Comparison of ENCODE assay signal across 17 cellular contexts in the genomic region with DNA sequence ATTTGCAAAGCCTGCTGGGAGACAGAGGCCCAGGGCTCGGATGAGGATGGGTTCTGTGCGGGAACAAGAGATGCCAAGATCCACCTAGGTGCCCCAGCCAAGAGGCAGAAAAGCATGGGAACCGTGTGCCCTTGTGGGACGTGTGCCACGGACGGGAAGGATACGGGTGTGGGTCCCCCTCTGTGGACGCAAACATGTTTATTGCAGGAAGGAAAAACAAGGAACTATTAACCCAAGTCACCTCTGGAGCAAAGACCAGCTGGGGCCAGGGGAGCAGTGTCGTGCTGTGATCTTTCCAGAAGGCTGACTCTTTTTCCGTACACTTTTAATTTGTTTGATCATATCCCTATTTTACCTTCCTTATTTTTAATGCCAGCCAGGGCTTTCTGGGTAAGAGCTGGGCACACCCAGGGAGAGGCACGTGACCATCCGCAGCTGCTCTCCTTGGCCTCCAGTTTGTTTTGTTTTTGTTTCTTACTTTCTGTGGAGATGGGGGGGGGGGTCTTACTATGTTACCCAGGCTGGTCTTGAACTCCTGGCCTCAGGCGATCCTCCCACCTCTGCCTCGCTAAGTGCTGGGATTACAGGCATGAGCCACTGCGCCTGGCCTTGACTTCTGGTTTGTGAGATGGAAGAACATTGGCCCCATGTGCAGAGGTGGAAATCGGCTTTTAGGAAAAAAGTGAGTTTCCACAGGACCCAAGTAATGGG. TPM values are rescaled to one million over a fixed set of nuclear protein-coding genes. Genes with fewer than 3 reads are reported as not detected.
A peak's percentile ranks its signal among the peaks of the same experiment; 100 is the strongest.
DNase-seq lines count a peak whose midpoint lies in the region; TF ChIP-seq lines count a peak whose summit lies in the region.
"Had no signal": no experiment of that assay in that cellular context is flagged by ENCODE, and none has a peak within 500 bp of the region (broad histone marks: within the 10 kb centered on the region; RNA-seq: fewer than 3 reads in every experiment).

No MANE protein-coding gene starts in this region.

- H3K27me3 ChIP-seq in suprapubic skin (no peaks in the 10 kb centered on the region), WERI-Rb-1 (ENCODE audit: insufficient read depth, low read depth, severe bottlenecking) (no peaks in the 10 kb centered on the region)
- H3K27me3 ChIP-seq: pancreas had no signal

- H3K36me3 Mint-ChIP-seq in mesothelial cell of epicardium: peaks cover 2% of the 10 kb centered on the region
- H3K36me3 Mint-ChIP-seq in activated T-helper 2 cell treated with anti-CD3 and anti-CD28 coated beads, Interferon-gamma antibody, Interleukin-2, Interleukin-4, amounts not matched to agents 10 μg/mL and 5 μg/mL and 100 μg/mL, durations not matched to agents 14 hours and 24 hours and 36 hours (ENCODE audit: low read depth): no peaks in the 10 kb centered on the region
- H3K36me3 Mint-ChIP-seq: CD4-positive, alpha-beta memory T cell had no signal

- H3K9me3 ChIP-seq in suprapubic skin: no peaks in the 10 kb centered on the region
- H3K9me3 ChIP-seq in WERI-Rb-1 (ENCODE audit: severe bottlenecking): no peaks in the 10 kb centered on the region
- H3K9me3 ChIP-seq: pancreas had no signal

- no peak for TF ChIP-seq CTCF in LNCaP clone FGC (IDR thresholded peaks at IDR 0.05; ENCODE audit: control insufficient read depth, extremely low read depth, insufficient read depth)
- TF ChIP-seq CTCF in mesothelial cell of epicardium (IDR thresholded peaks at IDR 0.05; ENCODE audit: unreplicated experiment): no peak
- TF ChIP-seq CTCF in suprapubic skin (IDR thresholded peaks at IDR 0.05): no peak
- TF ChIP-seq CTCF in WERI-Rb-1 (IDR thresholded peaks at IDR 0.05; ENCODE audit: low read depth, low read length): no peak

- H3K4me3 ChIP-seq in LNCaP clone FGC (ENCODE audit: low read depth, low read length) (no peak overlapping the region), suprapubic skin (no peak overlapping the region), WERI-Rb-1 (ENCODE audit: low read depth, low read length) (no peak overlapping the region)
- H3K4me3 ChIP-seq: pancreas had no signal

- H3K4me1 ChIP-seq in suprapubic skin: peaks cover 42% of the 10 kb centered on the region

- TF ChIP-seq EP300 in suprapubic skin (IDR thresholded peaks at IDR 0.05): no peak

- H3K36me3 ChIP-seq in suprapubic skin (no peaks in the 10 kb centered on the region), WERI-Rb-1 (no peaks in the 10 kb centered on the region)
- H3K36me3 ChIP-seq: pancreas had no signal

- H3K27ac ChIP-seq in suprapubic skin (peak overlapping the region; percentile 27), WERI-Rb-1 (no peak overlapping the region)
- H3K27ac ChIP-seq: HL-60, pancreas had no signal

- no peaks in the 10 kb centered on the region for H3K9me3 Mint-ChIP-seq in mesothelial cell of epicardium
- H3K9me3 Mint-ChIP-seq in activated T-helper 2 cell treated with anti-CD3 and anti-CD28 coated beads, Interferon-gamma antibody, Interleukin-2, Interleukin-4, amounts not matched to agents 10 μg/mL and 5 μg/mL and 100 μg/mL, durations not matched to agents 14 hours and 24 hours and 36 hours: no peaks in the 10 kb centered on the region

- no peak overlapping the region for H3K4me3 Mint-ChIP-seq in mesothelial cell of epicardium
- no peak overlapping the region for H3K4me3 Mint-ChIP-seq in activated T-helper 2 cell treated with anti-CD3 and anti-CD28 coated beads, Interferon-gamma antibody, Interleukin-2, Interleukin-4, amounts not matched to agents 10 μg/mL and 5 μg/mL and 100 μg/mL, durations not matched to agents 14 hours and 24 hours and 36 hours (ENCODE audit: low read depth)
- H3K4me3 Mint-ChIP-seq: activated CD8-positive, alpha-beta T cell treated with anti-CD3 and anti-CD28 coated beads, Interleukin-2, amount 10 ng/mL, durations not matched to agents 7 days and 5 days; CD4-positive, alpha-beta memory T cell had no signal

- peak; percentile 69 for DNase-seq in LNCaP clone FGC (ENCODE audit: low read depth)
- DNase-seq in dermis blood vessel endothelial cell: peak; percentile 14
- DNase-seq in mesothelial cell of epicardium (ENCODE audit: low spot score in 2 of 2, unreplicated experiment in 2 of 2): no peak
- no peak for DNase-seq in suprapubic skin (ENCODE audit: low spot score in 2 of 2)
- DNase-seq in activated T-helper 2 cell treated with anti-CD3 and anti-CD28 coated beads, Interferon-gamma antibody, Interleukin-2, Interleukin-4, amounts not matched to agents 10 μg/mL and 5 μg/mL and 100 μg/mL, durations not matched to agents 14 hours and 24 hours and 36 hours (ENCODE audit: low spot score): no peak
- DNase-seq in KG1 (lab: John Stamatoyannopoulos, UW): no peak
- no peak for DNase-seq in WERI-Rb-1
- DNase-seq: activated CD8-positive, alpha-beta T cell treated with anti-CD3 and anti-CD28 coated beads, Interleukin-2, amount 10 ng/mL, durations not matched to agents 7 days and 5 days; activated gamma-delta T cell; CD4-positive, alpha-beta memory T cell; H7; left cardiac atrium; NCI-H187 treated with DMSO at 0.1 percent for 48 hours; NCI-H69; pancreas; stimulated activated CD8-positive, alpha-beta memory T cell treated with anti-CD3 and anti-CD28 coated beads, Interleukin-4, amount 100 ng/mL, for 48 hours had no signal

- no peaks in the 10 kb centered on the region for H3K27me3 Mint-ChIP-seq in mesothelial cell of epicardium (ENCODE audit: low read depth)
- no peaks in the 10 kb centered on the region for H3K27me3 Mint-ChIP-seq in activated T-helper 2 cell treated with anti-CD3 and anti-CD28 coated beads, Interferon-gamma antibody, Interleukin-2, Interleukin-4, amounts not matched to agents 10 μg/mL and 5 μg/mL and 100 μg/mL, durations not matched to agents 14 hours and 24 hours and 36 hours (ENCODE audit: low read depth)
- H3K27me3 Mint-ChIP-seq: CD4-positive, alpha-beta memory T cell had no signal

- TF ChIP-seq POLR2A in suprapubic skin (IDR thresholded peaks at IDR 0.05): no peak

- peak overlapping the region; percentile 36 for H3K27ac Mint-ChIP-seq in mesothelial cell of epicardium
- no peak overlapping the region for H3K27ac Mint-ChIP-seq in activated T-helper 2 cell treated with anti-CD3 and anti-CD28 coated beads, Interferon-gamma antibody, Interleukin-2, Interleukin-4, amounts not matched to agents 10 μg/mL and 5 μg/mL and 100 μg/mL, durations not matched to agents 14 hours and 24 hours and 36 hours
- H3K27ac Mint-ChIP-seq: activated CD8-positive, alpha-beta T cell treated with anti-CD3 and anti-CD28 coated beads, Interleukin-2, amount 10 ng/mL, durations not matched to agents 7 days and 5 days; CD4-positive, alpha-beta memory T cell had no signal

- 41% methylated on average over 16 of the region's 16 CpGs for WGBS in suprapubic skin

- intact Hi-C loops in activated T-helper 2 cell treated with anti-CD3 and anti-CD28 coated beads, Interferon-gamma antibody, Interleukin-2, Interleukin-4, amounts not matched to agents 10 μg/mL and 5 μg/mL and 100 μg/mL, durations not matched to agents 14 hours and 24 hours and 36 hours (cut with micrococcal nuclease): no loop called here

- peaks cover 35% of the 10 kb centered on the region for H3K4me1 Mint-ChIP-seq in mesothelial cell of epicardium
- peaks cover 5% of the 10 kb centered on the region for H3K4me1 Mint-ChIP-seq in activated T-helper 2 cell treated with anti-CD3 and anti-CD28 coated beads, Interferon-gamma antibody, Interleukin-2, Interleukin-4, amounts not matched to agents 10 μg/mL and 5 μg/mL and 100 μg/mL, durations not matched to agents 14 hours and 24 hours and 36 hours (ENCODE audit: low read depth)
- H3K4me1 Mint-ChIP-seq: CD4-positive, alpha-beta memory T cell had no signal

RNA-seq across cellular contexts. Expression of gene SCARB1, which starts 20.7 kb away (rescaled TPM):
- total RNA-seq in dermis blood vessel endothelial cell (42.5 and 44.1 TPM in 2 replicates), mesothelial cell of epicardium (40.2 to 43.3 TPM (median 40.4 TPM) in 3 replicates), suprapubic skin (10 to 100 TPM; 25.6 to 38.1 (median 29.0) TPM)
- 25.8 and 27.1 TPM in 2 replicates for total RNA-seq in activated T-helper 2 cell treated with anti-CD3 and anti-CD28 coated beads, Interferon-gamma antibody, Interleukin-2, Interleukin-4, amounts not matched to agents 10 μg/mL and 5 μg/mL and 100 μg/mL, durations not matched to agents 14 hours and 24 hours and 36 hours

Comparison
In these comparisons a context has a peak if more than half of its experiments do, and no peak if none do; other contexts are left out.
1. DNase-seq: peak in LNCaP clone FGC (single experiment) and dermis blood vessel endothelial cell (single experiment); none in mesothelial cell of epicardium (0 of 2), suprapubic skin (0 of 2), activated T-helper 2 cell treated with anti-CD3 and anti-CD28 coated beads, Interferon-gamma antibody, Interleukin-2, Interleukin-4, amounts not matched to agents 10 μg/mL and 5 μg/mL and 100 μg/mL, durations not matched to agents 14 hours and 24 hours and 36 hours (single experiment), KG1 (single experiment) and WERI-Rb-1 (single experiment).